Comparison of ENCODE assay signal across 1 cellular context in genomic region chr3:48189321-48189720, GRCh38.
TF ChIP-seq lines count a peak whose summit lies in the region.

No MANE protein-coding gene starts in this region.

TF ChIP-seq in H1, 55 proteins besides CTCF, POLR2A, EP300 and RAD21:
- TF ChIP-seq SAP30 (IDR thresholded peaks at IDR 0.05; ENCODE audit: insufficient read depth, insufficient replicate concordance, low read length): no peak
- no peak for TF ChIP-seq SP4 (IDR thresholded peaks at IDR 0.05; ENCODE audit: low read length)
- TF ChIP-seq E2F6 (IDR thresholded peaks at IDR 0.05): no peak
- no peak for TF ChIP-seq RFX5 (IDR thresholded peaks at IDR 0.05; ENCODE audit: borderline replicate concordance, low read depth, low read length)
- TF ChIP-seq KDM4A (IDR thresholded peaks at IDR 0.05; ENCODE audit: low read depth, low read length, severe bottlenecking): no peak
- TF ChIP-seq BACH1 (IDR thresholded peaks at IDR 0.05; ENCODE audit: low read length): no peak
- no peak for TF ChIP-seq CBX8 (IDR thresholded peaks at IDR 0.05; ENCODE audit: borderline replicate concordance, low read depth, low read length)
- TF ChIP-seq HDAC6 (IDR thresholded peaks at IDR 0.05; ENCODE audit: low read depth, low read length): no peak
- TF ChIP-seq HDAC2 (IDR thresholded peaks at IDR 0.05; ENCODE audit: borderline replicate concordance in 1 of 2, low read depth in 2 of 2, low read length in 2 of 2): no peak
- TF ChIP-seq SRF (IDR thresholded peaks at IDR 0.05; ENCODE audit: low read depth, low read length): no peak
- TF ChIP-seq RNF2 (IDR thresholded peaks at IDR 0.05; ENCODE audit: borderline replicate concordance, low read depth, low read length, missing control alignments, poor library complexity, severe bottlenecking): no peak
- no peak for TF ChIP-seq TAF1 (IDR thresholded peaks at IDR 0.05; ENCODE audit: low read depth, low read length)
- TF ChIP-seq TEAD4 (IDR thresholded peaks at IDR 0.05; ENCODE audit: low read depth, low read length): no peak
